17 cellular contexts compared by ENCODE assay signal in the genomic region with DNA sequence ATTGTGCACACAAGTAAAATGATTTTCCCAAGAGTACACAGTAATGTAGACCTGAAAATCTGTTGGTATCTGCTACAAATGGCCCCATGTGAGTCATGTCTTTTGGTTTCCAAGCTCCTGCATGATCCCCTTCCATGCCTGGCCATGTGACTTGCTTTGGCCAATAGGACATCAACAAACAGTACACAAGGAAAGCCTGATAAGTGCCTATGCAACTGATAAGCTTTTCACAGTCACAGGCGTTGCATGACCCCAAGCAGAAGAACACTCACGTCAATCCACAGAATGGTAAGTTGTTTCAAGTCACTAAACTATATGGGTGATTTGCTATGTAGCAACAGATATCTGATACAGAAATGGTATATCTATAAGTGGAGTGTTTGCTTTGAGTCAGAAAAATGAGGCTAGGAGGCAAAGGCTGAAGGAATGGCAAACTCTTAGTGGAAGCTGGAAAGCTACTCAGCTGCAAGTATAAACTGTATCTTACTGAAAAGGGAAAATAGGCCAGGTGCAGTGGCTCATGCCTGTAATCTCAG.
DNase-seq lines count a peak whose midpoint lies in the region; ATAC-seq and TF ChIP-seq lines count a peak whose summit lies in the region.
"Had no signal": no experiment of that assay in that cellular context is flagged by ENCODE, and none has a peak within 500 bp of the region (broad histone marks: within the 10 kb centered on the region; RNA-seq: fewer than 3 reads in every experiment).

No MANE protein-coding gene starts in this region.

- no peaks in the 10 kb centered on the region for H3K27me3 ChIP-seq in spleen (replicated peaks in 1 of 7)
- H3K27me3 ChIP-seq: BLaER1 treated with 17β-estradiol and CSF1 and Interleukin-3, amounts not matched to agents 10 nM and 100 nM; heart right ventricle; thyroid gland had no signal

- WGBS in spleen, 5 donors: 78 to 99% (median 95%) methylated on average over 2 of the region's 2 CpGs

- no peak overlapping the region for H3K4me3 Mint-ChIP-seq in WTC11
- H3K4me3 Mint-ChIP-seq in activated CD4-positive, alpha-beta memory T cell treated with anti-CD3 and anti-CD28 coated beads for 36 hours: no peak overlapping the region
- H3K4me3 Mint-ChIP-seq: activated T-cell treated with anti-CD3 and anti-CD28 coated beads, Interleukin-2, amount 50 U/mL, for 4 hours had no signal

- H3K27ac ChIP-seq in spleen: no peak overlapping the region
- H3K27ac ChIP-seq: BLaER1 treated with 17β-estradiol and CSF1 and Interleukin-3, amounts not matched to agents 10 nM and 100 nM; epithelial cell of prostate; heart right ventricle; thyroid gland had no signal

- H3K4me1 ChIP-seq in spleen: no peaks in the 10 kb centered on the region
- H3K4me1 ChIP-seq: BLaER1 treated with 17β-estradiol and CSF1 and Interleukin-3, amounts not matched to agents 10 nM and 100 nM; thyroid gland had no signal

- H3K36me3 ChIP-seq in spleen: peaks cover 0 to 31% (median 0%) of the 10 kb centered on the region in 6 donors
- H3K36me3 ChIP-seq: thyroid gland had no signal

- H3K9me3 ChIP-seq in spleen: no peaks in the 10 kb centered on the region
- H3K9me3 ChIP-seq: BLaER1 treated with 17β-estradiol and CSF1 and Interleukin-3, amounts not matched to agents 10 nM and 100 nM; heart right ventricle; thyroid gland had no signal

- no peak for TF ChIP-seq POLR2A in spleen (IDR thresholded peaks at IDR 0.05)

- no peaks in the 10 kb centered on the region for H3K9me3 Mint-ChIP-seq in WTC11
- H3K9me3 Mint-ChIP-seq in activated CD4-positive, alpha-beta memory T cell treated with anti-CD3 and anti-CD28 coated beads for 36 hours: no peaks in the 10 kb centered on the region
- H3K9me3 Mint-ChIP-seq: activated T-cell treated with anti-CD3 and anti-CD28 coated beads, Interleukin-2, amount 50 U/mL, for 4 hours had no signal

- H3K27ac Mint-ChIP-seq in WTC11: no peak overlapping the region
- no peak overlapping the region for H3K27ac Mint-ChIP-seq in activated CD4-positive, alpha-beta memory T cell treated with anti-CD3 and anti-CD28 coated beads for 36 hours

- H3K27me3 Mint-ChIP-seq in WTC11 (ENCODE audit: low read depth): no peaks in the 10 kb centered on the region
- no peaks in the 10 kb centered on the region for H3K27me3 Mint-ChIP-seq in activated CD4-positive, alpha-beta memory T cell treated with anti-CD3 and anti-CD28 coated beads for 36 hours

- H3K4me3 ChIP-seq in spleen: no peak overlapping the region
- H3K4me3 ChIP-seq: BLaER1 treated with 17β-estradiol and CSF1 and Interleukin-3, amounts not matched to agents 10 nM and 100 nM; heart right ventricle; thyroid gland had no signal

- no peak for ATAC-seq in WTC11
- ATAC-seq in HG03457 (IDR thresholded peaks at IDR 0.05; ENCODE audit: unreplicated experiment): no peak
- ATAC-seq: activated T-cell treated with anti-CD3 and anti-CD28 coated beads, Interleukin-2, amount 50 U/mL, for 4 hours; left colon had no signal

- peaks cover 19% of the 10 kb centered on the region for H3K4me1 Mint-ChIP-seq in WTC11
- no peaks in the 10 kb centered on the region for H3K4me1 Mint-ChIP-seq in activated CD4-positive, alpha-beta memory T cell treated with anti-CD3 and anti-CD28 coated beads for 36 hours (ENCODE audit: low read depth)

- CTCF ChIA-PET in WTC11 (lab: Charles Lee): interaction anchor here (1.0 to 2.1 kb wide), 3 partner anchors 9 to 90 kb away, joined by 3 to 9 read pairs (median 4); no protein-coding TSS in a partner anchor
- CTCF ChIA-PET in activated CD4-positive, alpha-beta memory T cell treated with anti-CD3 and anti-CD28 coated beads for 36 hours (lab: Charles Lee): no interaction called here

- POLR2A ChIA-PET in WTC11 (lab: Charles Lee): no interaction called here
- POLR2A ChIA-PET in activated CD4-positive, alpha-beta memory T cell treated with anti-CD3 and anti-CD28 coated beads for 36 hours (lab: Charles Lee): no interaction called here

- no peaks in the 10 kb centered on the region for H3K36me3 Mint-ChIP-seq in WTC11
- H3K36me3 Mint-ChIP-seq in activated CD4-positive, alpha-beta memory T cell treated with anti-CD3 and anti-CD28 coated beads for 36 hours: peaks cover 2% of the 10 kb centered on the region

- TF ChIP-seq CTCF in WTC11 (IDR thresholded peaks at IDR 0.05) (no peak), spleen (IDR thresholded peaks at IDR 0.05 in 8 of 11, conservative IDR thresholded peaks at IDR 0.05 in 3 of 11) (no peak)

- intact Hi-C loops in spleen (cut with DNase I; ENCODE audit: low total_unique reads): no loop called here
- intact Hi-C loops in activated CD4-positive, alpha-beta memory T cell treated with anti-CD3 and anti-CD28 coated beads for 36 hours (cut with micrococcal nuclease): no loop called here

- DNase-seq in DMS53 (lab: John Stamatoyannopoulos, UW) (peak; percentile 84), HuH-7 (ENCODE audit: low spot score) (peak; percentile 71), WTC11 (ENCODE audit: low spot score) (no peak), iris pigment epithelial cell (ENCODE audit: low read depth) (peak; percentile 10), spleen (no peak), C1 segment of cervical spinal cord (lab: John Stamatoyannopoulos, UW) (no peak)
- no peak for DNase-seq in activated CD4-positive, alpha-beta memory T cell treated with anti-CD3 and anti-CD28 coated beads for 36 hours
- DNase-seq: activated T-cell treated with anti-CD3 and anti-CD28 coated beads, Interleukin-2, amount 50 U/mL, for 4 hours; heart right ventricle; left colon; NCI-H510A treated with DMSO at 0.1 percent for 48 hours; RPMI8226; stimulated activated CD4-positive, alpha-beta T cell treated with anti-CD3 and anti-CD28 coated beads, Interleukin-2, amount 100 ng/mL, for 24 hours; thyroid gland had no signal

TF ChIP-seq in WTC11, 78 proteins besides CTCF, POLR2A, EP300 and RAD21:
- TF ChIP-seq, protein P1, sequence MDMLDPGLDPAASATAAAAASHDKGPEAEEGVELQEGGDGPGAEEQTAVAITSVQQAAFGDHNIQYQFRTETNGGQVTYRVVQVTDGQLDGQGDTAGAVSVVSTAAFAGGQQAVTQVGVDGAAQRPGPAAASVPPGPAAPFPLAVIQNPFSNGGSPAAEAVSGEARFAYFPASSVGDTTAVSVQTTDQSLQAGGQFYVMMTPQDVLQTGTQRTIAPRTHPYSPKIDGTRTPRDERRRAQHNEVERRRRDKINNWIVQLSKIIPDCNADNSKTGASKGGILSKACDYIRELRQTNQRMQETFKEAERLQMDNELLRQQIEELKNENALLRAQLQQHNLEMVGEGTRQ (CRISPR knock-in tag; IDR thresholded peaks at IDR 0.05): peak; percentile 71
- TF ChIP-seq SMAD3 (CRISPR knock-in tag; IDR thresholded peaks at IDR 0.05; ENCODE audit: borderline replicate concordance) (no peak), NFYB (CRISPR knock-in tag; conservative IDR thresholded peaks at IDR 0.05; ENCODE audit: low read depth) (0 out of 2 replicates have a peak, but pooled peaks have one; percentile 18)
- TF ChIP-seq, protein P2, sequence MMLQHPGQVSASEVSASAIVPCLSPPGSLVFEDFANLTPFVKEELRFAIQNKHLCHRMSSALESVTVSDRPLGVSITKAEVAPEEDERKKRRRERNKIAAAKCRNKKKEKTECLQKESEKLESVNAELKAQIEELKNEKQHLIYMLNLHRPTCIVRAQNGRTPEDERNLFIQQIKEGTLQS (CRISPR knock-in tag; conservative IDR thresholded peaks at IDR 0.05): no peak

Comparison
In these comparisons a context has a peak if more than half of its experiments do, and no peak if none do; other contexts are left out.
1. DNase-seq: peak in DMS53 (single experiment), HuH-7 (single experiment) and iris pigment epithelial cell (single experiment); none in WTC11 (single experiment), spleen (single experiment), activated CD4-positive, alpha-beta memory T cell treated with anti-CD3 and anti-CD28 coated beads for 36 hours (single experiment) and C1 segment of cervical spinal cord (0 of 14).